1 cellular context compared by ENCODE assay signal in genomic region chr18:21656402-21656801, GRCh38.
A peak's percentile ranks its signal among the peaks of the same experiment; 100 is the strongest.
TF ChIP-seq lines count a peak whose summit lies in the region.

No MANE protein-coding gene starts in this region.

TF ChIP-seq in K562, 482 proteins besides CTCF, POLR2A, EP300 and RAD21:
- 0 out of 2 replicates have a peak, but pooled peaks have one; percentile 24 for TF ChIP-seq FOSL1 (tag; conservative IDR thresholded peaks at IDR 0.05)
- TF ChIP-seq ATF3 (IDR thresholded peaks at IDR 0.05), result peak; percentile 30; the same call in 1 of the 2 replicates
- TF ChIP-seq ATF3 (CRISPR knock-in tag; conservative IDR thresholded peaks at IDR 0.05), result no peak
- no peak for TF ChIP-seq ZNF24 (IDR thresholded peaks at IDR 0.05)
- TF ChIP-seq ZFP30 (CRISPR knock-in tag; IDR thresholded peaks at IDR 0.05; ENCODE audit: borderline replicate concordance), result no peak
